Comparison of ENCODE assay signal across 1 cellular context in the genomic region with DNA sequence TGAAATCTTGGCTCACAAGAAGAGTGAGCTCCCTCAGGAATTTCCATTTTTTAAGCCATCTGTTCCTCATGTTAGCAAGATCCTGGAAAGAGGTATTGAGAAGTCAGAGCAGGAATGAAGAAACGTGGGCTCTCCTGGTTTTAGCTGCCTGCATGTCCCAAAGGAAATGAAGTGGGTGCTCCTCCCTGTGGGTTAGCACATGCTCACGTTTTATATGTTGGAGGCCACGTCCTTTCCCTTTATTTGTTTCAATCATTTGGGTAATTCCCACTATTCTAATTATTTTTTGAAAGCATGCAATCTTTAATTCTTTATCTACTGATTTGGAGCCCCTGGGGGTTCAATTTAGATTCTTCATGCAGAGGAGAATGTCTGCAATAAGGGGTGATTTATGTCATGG.
TF ChIP-seq lines count a peak whose summit lies in the region.

No MANE protein-coding gene starts in this region.

TF ChIP-seq in HepG2, 621 proteins besides CTCF, POLR2A, EP300 and RAD21:
- no peak for TF ChIP-seq ZNF749 (CRISPR knock-in tag; IDR thresholded peaks at IDR 0.05; ENCODE audit: borderline replicate concordance)
- no peak for TF ChIP-seq FOXC1 (CRISPR knock-in tag; IDR thresholded peaks at IDR 0.05; ENCODE audit: borderline replicate concordance)
- no peak for TF ChIP-seq ZNF710 (CRISPR knock-in tag; IDR thresholded peaks at IDR 0.05; ENCODE audit: borderline replicate concordance)
- TF ChIP-seq KDM4B (CRISPR knock-in tag; IDR thresholded peaks at IDR 0.05): no peak
- peak; percentile 82 for TF ChIP-seq ZNF841 (CRISPR knock-in tag; IDR thresholded peaks at IDR 0.05; ENCODE audit: borderline replicate concordance)
- TF ChIP-seq HNF1B (CRISPR knock-in tag; IDR thresholded peaks at IDR 0.05): no peak
